Comparison of ENCODE assay signal across 8 cellular contexts in genomic region chr10:58268946-58269831, GRCh38. TPM values are rescaled to one million over a fixed set of nuclear protein-coding genes. Genes with fewer than 3 reads are reported as not detected.
DNase-seq lines count a peak whose midpoint lies in the region; ATAC-seq and TF ChIP-seq lines count a peak whose summit lies in the region.

TSS of gene CISD1 (plus strand) at chr10:58269162. CDS start at chr10:58269274, 112 bp downstream.

- CTCF ChIA-PET in RWPE1 (lab: Yijun Ruan, JAX): no interaction called here

- H3K4me1 ChIP-seq in fibroblast of lung (ENCODE audit: control insufficient read depth, extremely low read depth, insufficient read depth, low read length): peaks cover 5% of the 10 kb centered on the region

- no peaks in the 10 kb centered on the region for H3K9me3 ChIP-seq in fibroblast of lung (ENCODE audit: control insufficient read depth, insufficient read depth, low read depth, low read length)

- peak within 1 kb of the TSS; percentile 98 for H2AFZ ChIP-seq in fibroblast of lung (ENCODE audit: low read length)

- H3K4me3 Mint-ChIP-seq in activated T-helper 17 cell treated with anti-CD3 and anti-CD28 coated beads, Interleukin-2, amount 50 U/mL, for 72 hours: peak within 1 kb of the TSS; percentile 96
- peak within 1 kb of the TSS; percentile 93 to 100 (median 97) for H3K4me3 Mint-ChIP-seq in naive thymus-derived CD8-positive, alpha-beta T cell

- H3K27me3 ChIP-seq in fibroblast of lung (ENCODE audit: control insufficient read depth, insufficient read depth, low read length): no peaks in the 10 kb centered on the region

- no peak for TF ChIP-seq CTCF in LNCaP clone FGC (IDR thresholded peaks at IDR 0.05; ENCODE audit: control insufficient read depth, extremely low read depth, insufficient read depth)
- no peak for TF ChIP-seq CTCF in RWPE1 (conservative IDR thresholded peaks at IDR 0.05; ENCODE audit: low read depth)
- TF ChIP-seq CTCF in fibroblast of lung (conservative IDR thresholded peaks at IDR 0.05 in 1 of 2, IDR thresholded peaks at IDR 0.05 in 1 of 2; ENCODE audit: low read depth in 1 of 2, low read length in 2 of 2): no peak

- H3K27me3 Mint-ChIP-seq in activated T-helper 17 cell treated with anti-CD3 and anti-CD28 coated beads, Interleukin-2, amount 50 U/mL, for 72 hours: no peaks in the 10 kb centered on the region
- H3K27me3 Mint-ChIP-seq in naive thymus-derived CD8-positive, alpha-beta T cell: no peaks in the 10 kb centered on the region

- H3K36me3 Mint-ChIP-seq in activated T-helper 17 cell treated with anti-CD3 and anti-CD28 coated beads, Interleukin-2, amount 50 U/mL, for 72 hours (ENCODE audit: low read depth): peaks cover 29% of the 10 kb centered on the region
- no peaks in the 10 kb centered on the region for H3K36me3 Mint-ChIP-seq in naive thymus-derived CD8-positive, alpha-beta T cell

- POLR2A ChIA-PET in RWPE1 (lab: Yijun Ruan, JAX; ENCODE audit: low non-redundant PET): no interaction called here
- POLR2A ChIA-PET in naive thymus-derived CD8-positive, alpha-beta T cell (lab: Charles Lee): interaction anchor here (1.0 to 3.2 kb wide), 6 partner anchors 12 to 116 kb away, joined by 4 to 39 read pairs (median 6); partner anchors contain the start of genes TFAM and UBE2D1

- peak within 1 kb of the TSS; percentile 78 for H3K27ac Mint-ChIP-seq in activated T-helper 17 cell treated with anti-CD3 and anti-CD28 coated beads, Interleukin-2, amount 50 U/mL, for 72 hours
- H3K27ac Mint-ChIP-seq in naive thymus-derived CD8-positive, alpha-beta T cell: peak within 1 kb of the TSS; percentile 92 to 99 (median 98)

- peaks cover 6% of the 10 kb centered on the region for H3K4me1 Mint-ChIP-seq in activated T-helper 17 cell treated with anti-CD3 and anti-CD28 coated beads, Interleukin-2, amount 50 U/mL, for 72 hours
- H3K4me1 Mint-ChIP-seq in naive thymus-derived CD8-positive, alpha-beta T cell: peaks cover 16 to 44% (median 33%) of the 10 kb centered on the region in 4 donors

- no peaks in the 10 kb centered on the region for H3K36me3 ChIP-seq in fibroblast of lung (ENCODE audit: control insufficient read depth, insufficient read depth, low read length)

- H3K4me3 ChIP-seq in LNCaP clone FGC (ENCODE audit: low read depth, low read length) (peak within 1 kb of the TSS; percentile 70), fibroblast of lung (replicated peaks in 1 of 4; ENCODE audit: control extremely low read depth in 1 of 4, insufficient read depth in 1 of 4, low read depth in 3 of 4, low read length in 4 of 4) (peak within 1 kb of the TSS; percentile 77 to 97 (median 86))

- DNase-seq in Daoy (ENCODE audit: low read depth) (peak; percentile 99), GOT3 (lab: John Stamatoyannopoulos, UW) (peak; percentile 83), LNCaP clone FGC (ENCODE audit: low read depth) (peak; percentile 99), RWPE1 (ENCODE audit: low spot score) (peak; percentile 99), fibroblast of lung (ENCODE audit: low read depth in 2 of 2) (peak; percentile 100)
- peak; percentile 87 to 98 (median 93) for DNase-seq in naive thymus-derived CD8-positive, alpha-beta T cell
- peak; percentile 88 to 95 (median 93) for DNase-seq in stimulated activated naive CD4-positive, alpha-beta T cell (lab: John Stamatoyannopoulos, UW)

- no peaks in the 10 kb centered on the region for H4K20me1 ChIP-seq in fibroblast of lung (ENCODE audit: control insufficient read depth, extremely low read depth, insufficient read depth, low read length)

- H3K4me2 ChIP-seq in fibroblast of lung (ENCODE audit: extremely low read depth, insufficient read depth, low read length): peak within 1 kb of the TSS; percentile 97

- peak within 1 kb of the TSS; percentile 81 for H3K9ac ChIP-seq in fibroblast of lung (ENCODE audit: insufficient read depth, low read length)

- peaks cover 31% of the 10 kb centered on the region for H3K79me2 ChIP-seq in fibroblast of lung (ENCODE audit: control insufficient read depth, insufficient read depth, low read length)

- peak; percentile 73 for ATAC-seq in activated T-helper 17 cell treated with anti-CD3 and anti-CD28 coated beads, Interleukin-2, amount 50 U/mL, for 72 hours (replicated peaks)
- peak; percentile 66 to 71 for ATAC-seq in naive thymus-derived CD8-positive, alpha-beta T cell

- no peaks in the 10 kb centered on the region for H3K9me3 Mint-ChIP-seq in activated T-helper 17 cell treated with anti-CD3 and anti-CD28 coated beads, Interleukin-2, amount 50 U/mL, for 72 hours
- H3K9me3 Mint-ChIP-seq in naive thymus-derived CD8-positive, alpha-beta T cell: no peaks in the 10 kb centered on the region

- H3K27ac ChIP-seq in RWPE1 (peak within 1 kb of the TSS; percentile 99), fibroblast of lung (ENCODE audit: insufficient read depth, low read length) (peak within 1 kb of the TSS; percentile 92)

RNA-seq across cellular contexts. Expression of gene CISD1, which starts in this region (rescaled TPM):
- total RNA-seq in Daoy (2014; rRNA removed; shearing (Covaris generic)): 32.7 and 42.6 TPM in 2 replicates
- 10 to 100 TPM; 39.9 to 74.0 TPM for total RNA-seq in activated T-helper 17 cell treated with anti-CD3 and anti-CD28 coated beads, Interleukin-2, amount 50 U/mL, for 72 hours
- total RNA-seq in fibroblast of lung: 14.0 and 14.4 TPM in 2 replicates
- 39.9 and 44.4 TPM in 2 replicates for polyA plus RNA-seq in fibroblast of lung
- 26.5 and 39.7 TPM in 2 replicates for polyA plus RNA-seq in fibroblast of lung (2012)
- 3.3 and 5.2 TPM in 2 replicates for polyA minus RNA-seq in fibroblast of lung (ENCODE audit: low replicate concordance)
- total RNA-seq in naive thymus-derived CD8-positive, alpha-beta T cell: 10 to 100 TPM in 1 of 2 experiments, 1 to 10 TPM in 1; 9.7 to 11.6 TPM
- 10 to 100 TPM; 54.6 to 71.4 (median 60.4) TPM for polyA plus RNA-seq in naive thymus-derived CD8-positive, alpha-beta T cell

Comparison
In these comparisons a context has a peak if more than half of its experiments do, and no peak if none do; other contexts are left out.
1. Peak in every context shown above with its lines: DNase-seq, ATAC-seq, H3K4me3 ChIP-seq and H3K27ac ChIP-seq.